In genomic region chr1:18482721-18483425, GRCh38 we compare ENCODE assay signal across 16 cellular contexts.
"Had no signal": no experiment of that assay in that cellular context is flagged by ENCODE, and none has a peak within 500 bp of the region (broad histone marks: within the 10 kb centered on the region; RNA-seq: fewer than 3 reads in every experiment).

No MANE protein-coding gene starts in this region.

- DNase-seq: activated CD4-positive, alpha-beta T cell treated with anti-CD3 and anti-CD28 coated beads, Interleukin-2, amount 50 U/mL, for 4 hours; activated gamma-delta T cell treated with Interleukin-2 at 50 U/mL for 16 hours; activated T-cell treated with anti-CD3 and anti-CD28 coated beads, Interleukin-2, amount 50 U/mL, for 72 hours; adrenal gland; cerebellar nuclear complex; cortex of kidney; heart right ventricle; midbrain; nucleus accumbens; stimulated activated CD4-positive, alpha-beta T cell treated with anti-CD3 and anti-CD28 coated beads, Interleukin-4, amount 100 ng/mL, for 24 hours; stomach; T-helper 2 cell; WERI-Rb-1 had no signal

- H3K27ac ChIP-seq: adrenal gland, breast epithelium, gastroesophageal sphincter, heart right ventricle, upper lobe of left lung, WERI-Rb-1 had no signal
